18 cellular contexts compared by ENCODE assay signal in genomic region chr22:38566726-38567504, GRCh38. TPM values are rescaled to one million over a fixed set of nuclear protein-coding genes. Genes with fewer than 3 reads are reported as not detected.
DNase-seq lines count a peak whose midpoint lies in the region; ATAC-seq and TF ChIP-seq lines count a peak whose summit lies in the region.
"Had no signal": no experiment of that assay in that cellular context is flagged by ENCODE, and none has a peak within 500 bp of the region (broad histone marks: within the 10 kb centered on the region; RNA-seq: fewer than 3 reads in every experiment).

No MANE protein-coding gene starts in this region.

- POLR2A ChIA-PET in A673 (lab: Charles Lee; ENCODE audit: low non-redundant PET): interaction anchor here (0.7 kb wide), 1 partner anchor 483 kb away, joined by 3 read pairs; the partner anchor contains the start of gene SLC16A8

- no peak overlapping the region for H3K4me3 Mint-ChIP-seq in H9
- no peak overlapping the region for H3K4me3 Mint-ChIP-seq in stimulated activated effector memory CD8-positive, alpha-beta T cell treated with anti-CD3 and anti-CD28 coated beads, Interleukin-12 subunit alpha, Interleukin-12 subunit beta, amount 100 ng/mL, for 72 hours
- H3K4me3 Mint-ChIP-seq: activated naive CD8-positive, alpha-beta T cell treated with anti-CD3 and anti-CD28 coated beads for 36 hours; CD4-positive, alpha-beta T cell had no signal

- H2BK120ac ChIP-seq in H9 (ENCODE audit: low read depth, low read length, poor library complexity, severe bottlenecking): no peak overlapping the region

- H3K27ac Mint-ChIP-seq in H9: peak overlapping the region in 1 of 3 experiments; percentile 52; a peak in 1 of 7 replicates
- no peak overlapping the region for H3K27ac Mint-ChIP-seq in stimulated activated effector memory CD8-positive, alpha-beta T cell treated with anti-CD3 and anti-CD28 coated beads, Interleukin-12 subunit alpha, Interleukin-12 subunit beta, amount 100 ng/mL, for 72 hours
- H3K27ac Mint-ChIP-seq: activated naive CD8-positive, alpha-beta T cell treated with anti-CD3 and anti-CD28 coated beads for 36 hours had no signal

- no peak overlapping the region for H2BK15ac ChIP-seq in H9 (ENCODE audit: low read depth, low read length)

- CTCF ChIA-PET in A673 (lab: Charles Lee): no interaction called here

- no peaks in the 10 kb centered on the region; a peak in 1 of 5 replicates for H3K9me3 Mint-ChIP-seq in H9
- no peaks in the 10 kb centered on the region for H3K9me3 Mint-ChIP-seq in stimulated activated effector memory CD8-positive, alpha-beta T cell treated with anti-CD3 and anti-CD28 coated beads, Interleukin-12 subunit alpha, Interleukin-12 subunit beta, amount 100 ng/mL, for 72 hours
- H3K9me3 Mint-ChIP-seq: activated naive CD8-positive, alpha-beta T cell treated with anti-CD3 and anti-CD28 coated beads for 36 hours; CD4-positive, alpha-beta T cell had no signal

- H3K79me2 ChIP-seq in H9 (ENCODE audit: insufficient read depth, low read length): no peaks in the 10 kb centered on the region

- intact Hi-C loops in A673 (cut with micrococcal nuclease; ENCODE audit: unreplicated experiment): no loop called here

- no peak overlapping the region for H2BK12ac ChIP-seq in H9 (ENCODE audit: insufficient read length, low read depth, low read length)

- no peak overlapping the region for H3K4me2 ChIP-seq in H9 (ENCODE audit: insufficient read depth, insufficient read length, low read length)

- H3K9ac ChIP-seq in H9 (ENCODE audit: extremely low read depth, insufficient read length, low read length): peak overlapping the region; percentile 37

- no peaks in the 10 kb centered on the region for H3K36me3 ChIP-seq in A673 (ENCODE audit: insufficient read depth, low read length, poor library complexity, severe bottlenecking)
- H3K36me3 ChIP-seq: esophagus muscularis mucosa, left ventricle myocardium inferior, right atrium auricular region had no signal

- ATAC-seq in GM21390 (IDR thresholded peaks at IDR 0.05; ENCODE audit: unreplicated experiment) (no peak), GM19463 (IDR thresholded peaks at IDR 0.05; ENCODE audit: unreplicated experiment) (no peak), GM18861 (IDR thresholded peaks at IDR 0.05; ENCODE audit: unreplicated experiment) (no peak)
- no peak for ATAC-seq in stimulated activated effector memory CD8-positive, alpha-beta T cell treated with anti-CD3 and anti-CD28 coated beads, Interleukin-12 subunit alpha, Interleukin-12 subunit beta, amount 100 ng/mL, for 72 hours
- ATAC-seq: activated CD4-positive, CD25-positive, alpha-beta regulatory T cell treated with anti-CD3 and anti-CD28 coated beads, Interleukin-2, amount 50 U/mL, for 24 hours had no signal

- H4K91ac ChIP-seq in H9 (ENCODE audit: insufficient read length, low read depth, low read length): no peak overlapping the region

- no peak overlapping the region for H3T11ph ChIP-seq in H9 (ENCODE audit: low read length)

- no peak overlapping the region for H4K8ac ChIP-seq in H9 (replicated peaks; ENCODE audit: insufficient read length, low read depth, low read length)

- H4K20me1 ChIP-seq in H9 (ENCODE audit: control insufficient read depth, insufficient read depth, insufficient read length): no peaks in the 10 kb centered on the region

- no TSS peak for BruUV-seq in A673 (replicated peaks; lab: Mats Ljungman, UMichigan)

- peaks cover 26 to 27% of the 10 kb centered on the region in 2 experiments for H3K4me1 Mint-ChIP-seq in H9
- H3K4me1 Mint-ChIP-seq in stimulated activated effector memory CD8-positive, alpha-beta T cell treated with anti-CD3 and anti-CD28 coated beads, Interleukin-12 subunit alpha, Interleukin-12 subunit beta, amount 100 ng/mL, for 72 hours: peaks cover 14% of the 10 kb centered on the region

- no peak overlapping the region for H3K18ac ChIP-seq in H9 (ENCODE audit: insufficient read length, low read depth, low read length)

- H3K23ac ChIP-seq in H9 (ENCODE audit: insufficient read length, low read depth, low read length): no peak overlapping the region

- H2AFZ ChIP-seq in H9 (ENCODE audit: low read length): no peak overlapping the region

- H3K4me3 ChIP-seq in A673 (ENCODE audit: low read depth, low read length, poor library complexity, severe bottlenecking): no peak overlapping the region
- H3K4me3 ChIP-seq: esophagus muscularis mucosa, left ventricle myocardium inferior, right atrium auricular region had no signal

- H3K27me3 ChIP-seq in A673 (replicated peaks; ENCODE audit: insufficient read depth, low read depth, low read length, poor library complexity) (no peaks in the 10 kb centered on the region), H9 (ENCODE audit: insufficient read depth, low read length) (no peaks in the 10 kb centered on the region), layer of hippocampus (ENCODE audit: control insufficient read depth, insufficient read depth, low read length) (no peaks in the 10 kb centered on the region)
- H3K27me3 ChIP-seq: esophagus muscularis mucosa, right atrium auricular region had no signal

- no peak overlapping the region for H2AK5ac ChIP-seq in H9 (ENCODE audit: insufficient read length, low read length)

- no peak overlapping the region for H3K4ac ChIP-seq in H9 (ENCODE audit: low read depth, low read length)

- H3K27me3 Mint-ChIP-seq in H9 (ENCODE audit: low read depth): no peaks in the 10 kb centered on the region
- H3K27me3 Mint-ChIP-seq: activated naive CD8-positive, alpha-beta T cell treated with anti-CD3 and anti-CD28 coated beads for 36 hours; CD4-positive, alpha-beta T cell had no signal

- no peak overlapping the region for H3K27ac ChIP-seq in A673 (ENCODE audit: low read depth, low read length, poor library complexity, severe bottlenecking)
- H3K27ac ChIP-seq in H9 (ENCODE audit: insufficient read length, low read depth, low read length): no peak overlapping the region
- H3K27ac ChIP-seq in layer of hippocampus (ENCODE audit: low read depth, low read length): peak overlapping the region; percentile 8
- H3K27ac ChIP-seq: left ventricle myocardium inferior, right atrium auricular region had no signal

- H2BK5ac ChIP-seq in H9 (ENCODE audit: insufficient read length, low read length): no peak overlapping the region

- TF ChIP-seq CTCF in A673 (conservative IDR thresholded peaks at IDR 0.05; ENCODE audit: low read depth, low read length) (no peak), H9 (conservative IDR thresholded peaks at IDR 0.05) (no peak)

- H3K9me3 ChIP-seq in A673 (ENCODE audit: low read depth, low read length, poor library complexity, severe bottlenecking) (no peaks in the 10 kb centered on the region), H9 (ENCODE audit: control insufficient read depth, low read depth, low read length) (no peaks in the 10 kb centered on the region)
- H3K9me3 ChIP-seq: esophagus muscularis mucosa, left ventricle myocardium inferior, right atrium auricular region had no signal

- H3K4me1 ChIP-seq in A673 (ENCODE audit: insufficient read depth, low read length, poor library complexity, severe bottlenecking): peaks cover 11% of the 10 kb centered on the region
- H3K4me1 ChIP-seq in H9 (ENCODE audit: insufficient read depth, low read length): peaks cover 5% of the 10 kb centered on the region

- WGBS in H9 (ENCODE audit: extremely low coverage, insufficient read length, low lambda C conversion rate): no CpG with 5 or more reads among the region's 3 CpGs

- H3K36me3 Mint-ChIP-seq in H9 (ENCODE audit: insufficient read depth in 1 of 3, low read depth in 3 of 3): no peaks in the 10 kb centered on the region
- peaks cover 4% of the 10 kb centered on the region for H3K36me3 Mint-ChIP-seq in stimulated activated effector memory CD8-positive, alpha-beta T cell treated with anti-CD3 and anti-CD28 coated beads, Interleukin-12 subunit alpha, Interleukin-12 subunit beta, amount 100 ng/mL, for 72 hours

- no peak overlapping the region for H3K56ac ChIP-seq in H9 (ENCODE audit: insufficient read length, low read depth, low read length)

- peak; percentile 48 for DNase-seq in A673 (ENCODE audit: low spot score)
- no peak for DNase-seq in H9
- peak; percentile 42 for DNase-seq in astrocyte of the hippocampus (ENCODE audit: low read depth, low spot score)
- no peak for DNase-seq in stimulated activated effector memory CD8-positive, alpha-beta T cell treated with anti-CD3 and anti-CD28 coated beads, Interleukin-12 subunit alpha, Interleukin-12 subunit beta, amount 100 ng/mL, for 72 hours (ENCODE audit: low spot score in 2 of 2)
- DNase-seq: activated CD8-positive, alpha-beta memory T cell treated with anti-CD3 and anti-CD28 coated beads for 24 hours; activated naive CD8-positive, alpha-beta T cell treated with anti-CD3 and anti-CD28 coated beads for 36 hours; CD4-positive, alpha-beta T cell; DMS79 treated with DMSO at 0.1 percent for 48 hours; effector CD8-positive, alpha-beta T cell; left ventricle myocardium inferior; RPMI8226 had no signal

- no peak overlapping the region for H3K14ac ChIP-seq in H9 (ENCODE audit: insufficient read depth, low read length)

- H3K23me2 ChIP-seq in H9 (ENCODE audit: insufficient read length, low read depth, low read length, poor library complexity, severe bottlenecking): peaks cover 18% of the 10 kb centered on the region

- no peak overlapping the region for H4K5ac ChIP-seq in H9 (ENCODE audit: insufficient read length, low read depth, low read length)

- no peaks in the 10 kb centered on the region for H3K79me1 ChIP-seq in H9 (ENCODE audit: insufficient read depth, low read depth, low read length, poor library complexity, severe bottlenecking)

- H2BK20ac ChIP-seq in H9 (ENCODE audit: low read depth, low read length, poor library complexity, severe bottlenecking): no peak overlapping the region

RNA-seq across cellular contexts. Expression of gene DMC1, which starts 3.1 kb away (rescaled TPM):
- total RNA-seq in A673 (2021): 1.7 and 2.3 TPM in 2 replicates
- total RNA-seq in H9 (2021): 6.1 and 6.8 TPM in 2 replicates

Comparison
In these comparisons a context has a peak if more than half of its experiments do, and no peak if none do; other contexts are left out.
1. DNase-seq: peak in A673 (single experiment) and astrocyte of the hippocampus (single experiment); none in H9 (single experiment) and stimulated activated effector memory CD8-positive, alpha-beta T cell treated with anti-CD3 and anti-CD28 coated beads, Interleukin-12 subunit alpha, Interleukin-12 subunit beta, amount 100 ng/mL, for 72 hours (0 of 2).